Comparison of ENCODE assay signal across 14 cellular contexts in the genomic region with DNA sequence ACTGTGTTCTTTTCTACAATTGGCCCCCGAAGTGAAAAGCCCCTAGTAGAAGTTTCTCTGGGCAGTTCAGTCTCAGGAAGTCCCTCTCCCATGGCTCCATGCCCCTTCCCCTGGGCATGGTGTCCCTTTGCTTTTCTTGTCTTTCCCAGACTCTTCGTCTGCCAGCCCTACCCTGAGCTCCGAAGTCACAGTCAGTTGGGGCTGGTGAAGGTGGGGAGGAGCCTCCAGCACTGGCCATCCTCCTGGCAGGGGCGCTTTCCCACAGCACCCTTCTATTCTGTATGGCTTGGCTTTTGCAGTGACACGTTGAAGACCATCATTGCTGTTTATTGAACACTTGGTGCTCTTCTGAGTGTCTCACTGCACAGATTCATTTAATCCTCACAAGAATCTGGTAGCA.
"Had no signal": no experiment of that assay in that cellular context is flagged by ENCODE, and none has a peak within 500 bp of the region (broad histone marks: within the 10 kb centered on the region; RNA-seq: fewer than 3 reads in every experiment).

No MANE protein-coding gene starts in this region.

- H3K27ac ChIP-seq: upper lobe of left lung had no signal

- H3K4me3 ChIP-seq: breast epithelium, upper lobe of left lung had no signal

- H3K27me3 ChIP-seq: breast epithelium, upper lobe of left lung had no signal

- H3K4me1 ChIP-seq: breast epithelium, upper lobe of left lung had no signal

- H3K4me1 Mint-ChIP-seq: activated B cell treated with CpG ODN at 0.5 μM for 24 hours; activated naive CD8-positive, alpha-beta T cell treated with anti-CD3 and anti-CD28 coated beads for 36 hours; immature natural killer cell; naive thymus-derived CD8-positive, alpha-beta T cell; stimulated activated effector memory CD8-positive, alpha-beta T cell treated with anti-CD3 and anti-CD28 coated beads, Interleukin-12 subunit alpha, Interleukin-12 subunit beta, amount 100 ng/mL, for 72 hours had no signal

- H3K36me3 Mint-ChIP-seq: activated naive CD8-positive, alpha-beta T cell treated with anti-CD3 and anti-CD28 coated beads for 36 hours; immature natural killer cell; stimulated activated effector memory CD8-positive, alpha-beta T cell treated with anti-CD3 and anti-CD28 coated beads, Interleukin-12 subunit alpha, Interleukin-12 subunit beta, amount 100 ng/mL, for 72 hours had no signal

- H3K27me3 Mint-ChIP-seq: activated CD8-positive, alpha-beta T cell treated with anti-CD3 and anti-CD28 coated beads for 36 hours had no signal

- H3K36me3 ChIP-seq: breast epithelium, upper lobe of left lung had no signal

- H3K4me3 Mint-ChIP-seq: activated B cell treated with CpG ODN at 0.5 μM for 24 hours; activated CD8-positive, alpha-beta T cell treated with anti-CD3 and anti-CD28 coated beads for 36 hours; activated naive CD8-positive, alpha-beta T cell treated with anti-CD3 and anti-CD28 coated beads for 36 hours; immature natural killer cell; stimulated activated effector memory CD8-positive, alpha-beta T cell treated with anti-CD3 and anti-CD28 coated beads, Interleukin-12 subunit alpha, Interleukin-12 subunit beta, amount 100 ng/mL, for 72 hours; T-helper 2 cell treated with Interferon-gamma antibody and Interleukin-4, amounts not matched to agents 5 μg/mL and 100 μg/mL, for 36 hours had no signal

- H3K9me3 Mint-ChIP-seq: activated B cell treated with CpG ODN at 0.5 μM for 24 hours had no signal

- DNase-seq: activated B cell treated with CpG ODN at 0.5 μM for 24 hours; activated CD4-positive, alpha-beta T cell treated with anti-CD3 and anti-CD28 coated beads for 48 hours; activated CD8-positive, alpha-beta T cell treated with anti-CD3 and anti-CD28 coated beads for 36 hours; activated naive CD8-positive, alpha-beta T cell treated with anti-CD3 and anti-CD28 coated beads for 36 hours; activated T-cell treated with anti-CD3 and anti-CD28 coated beads, Interleukin-2, amount 50 U/mL, for 48 hours; erythroblast; immature natural killer cell; naive thymus-derived CD8-positive, alpha-beta T cell; stimulated activated CD4-positive, alpha-beta T cell treated with anti-CD3 and anti-CD28 coated beads, Interleukin-12 subunit alpha, Interleukin-12 subunit beta, amount 100 ng/mL, for 4 hours; stimulated activated CD4-positive, alpha-beta T cell treated with anti-CD3 and anti-CD28 coated beads, Interleukin-2, amount 100 ng/mL, for 24 hours; upper lobe of left lung had no signal

- ATAC-seq: activated CD8-positive, alpha-beta T cell treated with anti-CD3 and anti-CD28 coated beads for 36 hours; naive thymus-derived CD8-positive, alpha-beta T cell; stimulated activated effector memory CD8-positive, alpha-beta T cell treated with anti-CD3 and anti-CD28 coated beads, Interleukin-12 subunit alpha, Interleukin-12 subunit beta, amount 100 ng/mL, for 72 hours had no signal

- H3K9me3 ChIP-seq: breast epithelium, upper lobe of left lung had no signal

- H3K27ac Mint-ChIP-seq: activated B cell treated with CpG ODN at 0.5 μM for 24 hours; activated CD8-positive, alpha-beta T cell treated with anti-CD3 and anti-CD28 coated beads for 36 hours; activated naive CD8-positive, alpha-beta T cell treated with anti-CD3 and anti-CD28 coated beads for 36 hours; immature natural killer cell; naive thymus-derived CD8-positive, alpha-beta T cell; stimulated activated effector memory CD8-positive, alpha-beta T cell treated with anti-CD3 and anti-CD28 coated beads, Interleukin-12 subunit alpha, Interleukin-12 subunit beta, amount 100 ng/mL, for 72 hours; T-helper 2 cell treated with Interferon-gamma antibody and Interleukin-4, amounts not matched to agents 5 μg/mL and 100 μg/mL, for 36 hours had no signal
